11 cellular contexts compared by ENCODE assay signal in genomic region chr2:10188211-10188610, GRCh38.
DNase-seq lines count a peak whose midpoint lies in the region; ATAC-seq and TF ChIP-seq lines count a peak whose summit lies in the region.
"Had no signal": no experiment of that assay in that cellular context is flagged by ENCODE, and none has a peak within 500 bp of the region (broad histone marks: within the 10 kb centered on the region; RNA-seq: fewer than 3 reads in every experiment).

No MANE protein-coding gene starts in this region.

- H3K36me3 ChIP-seq in RWPE2 (ENCODE audit: low read depth) (no peaks in the 10 kb centered on the region), stomach (no peaks in the 10 kb centered on the region)

- H3K9me3 ChIP-seq in RWPE2 (ENCODE audit: severe bottlenecking) (no peaks in the 10 kb centered on the region), stomach (no peaks in the 10 kb centered on the region)

- H3K27ac ChIP-seq in RWPE2 (ENCODE audit: poor library complexity, severe bottlenecking) (no peak overlapping the region), stomach (no peak overlapping the region)

- DNase-seq in NCI-H526 (lab: John Stamatoyannopoulos, UW): peak; percentile 5 to 16
- no peak for DNase-seq in NCI-H526 treated with DMSO at 0.1 percent for 48 hours (lab: John Stamatoyannopoulos, UW)
- DNase-seq in RWPE2 (ENCODE audit: low spot score): no peak
- DNase-seq in fibroblast of the aortic adventitia (ENCODE audit: low read depth): no peak
- peak; percentile 51 for DNase-seq in stomach
- DNase-seq in stimulated activated CD8-positive, alpha-beta memory T cell treated with anti-CD3 and anti-CD28 coated beads, Interleukin-4, amount 100 ng/mL, for 48 hours: no peak
- DNase-seq in amygdala (lab: John Stamatoyannopoulos, UW): no peak
- DNase-seq in HEK293T (ENCODE audit: extremely low spot score): no peak
- DNase-seq: NCI-H446 treated with DMSO at 0.1 percent for 48 hours had no signal

- CTCF ChIA-PET in HEK293T (lab: Yijun Ruan, JAX): no interaction called here

- TF ChIP-seq CTCF in RWPE2 (IDR thresholded peaks at IDR 0.05; ENCODE audit: poor library complexity, severe bottlenecking): peak; percentile 25
- peak; percentile 17 for TF ChIP-seq CTCF in fibroblast of the aortic adventitia (IDR thresholded peaks at IDR 0.05; ENCODE audit: insufficient read depth, low read length)
- TF ChIP-seq CTCF in stomach (IDR thresholded peaks at IDR 0.05): peak in 4 of 7 experiments; percentile 28 to 56 (median 38)

- no peaks in the 10 kb centered on the region for H3K4me1 ChIP-seq in RWPE2 (ENCODE audit: insufficient read depth, poor library complexity, severe bottlenecking)
- peaks cover 0 to 8% (median 0%) of the 10 kb centered on the region in 4 donors for H3K4me1 ChIP-seq in stomach

- H3K4me3 ChIP-seq in RWPE2 (ENCODE audit: severe bottlenecking) (no peak overlapping the region), fibroblast of the aortic adventitia (ENCODE audit: low read depth, low read length) (no peak overlapping the region), stomach (no peak overlapping the region)

- H3K27me3 ChIP-seq in RWPE2 (ENCODE audit: insufficient read depth, poor library complexity, severe bottlenecking): no peaks in the 10 kb centered on the region
- no peaks in the 10 kb centered on the region for H3K27me3 ChIP-seq in stomach

- intact Hi-C loops in stomach (cut with DNase I; ENCODE audit: low total_unique reads): no loop called here

- TF ChIP-seq EP300 in stomach (IDR thresholded peaks at IDR 0.05): no peak

- POLR2A ChIA-PET in HEK293T (lab: Yijun Ruan, JAX): no interaction called here

- WGBS in stomach, 5 donors: 82 to 87% (median 84%) methylated on average over 6 to 7 of the region's 7 CpGs

- no peak for TF ChIP-seq POLR2A in stomach (IDR thresholded peaks at IDR 0.05)

- 0 out of 3 replicates have a peak, but pooled peaks have one; percentile 22 for ATAC-seq in RWPE2 (ENCODE audit: low read depth)
- ATAC-seq: activated CD4-positive, CD25-positive, alpha-beta regulatory T cell treated with anti-CD3 and anti-CD28 coated beads, Interleukin-2, amount 50 U/mL, for 24 hours; activated naive CD4-positive, alpha-beta T cell treated with anti-CD3 and anti-CD28 coated beads, Interleukin-2, amount 50 U/mL, for 72 hours had no signal

TF ChIP-seq in HEK293T, 16 proteins besides CTCF, POLR2A, EP300 and RAD21:
- TF ChIP-seq BHLHE40 (IDR thresholded peaks at IDR 0.05; ENCODE audit: borderline replicate concordance) (no peak), FOXM1 (IDR thresholded peaks at IDR 0.05; ENCODE audit: borderline replicate concordance) (no peak), ARNT (IDR thresholded peaks at IDR 0.05) (no peak), L3MBTL2 (conservative IDR thresholded peaks at IDR 0.05) (no peak), SP1 (IDR thresholded peaks at IDR 0.05) (no peak), HDGF (IDR thresholded peaks at IDR 0.05; ENCODE audit: borderline replicate concordance) (no peak), FOXK2 (IDR thresholded peaks at IDR 0.05) (no peak), TARDBP (IDR thresholded peaks at IDR 0.05) (no peak), LEF1 (IDR thresholded peaks at IDR 0.05; ENCODE audit: borderline replicate concordance) (no peak), NFRKB (IDR thresholded peaks at IDR 0.05) (no peak), ELF4 (IDR thresholded peaks at IDR 0.05) (no peak), ZNF384 (IDR thresholded peaks at IDR 0.05) (no peak), SUZ12 (IDR thresholded peaks at IDR 0.05) (no peak), PKNOX1 (IDR thresholded peaks at IDR 0.05) (no peak), CTBP1 (IDR thresholded peaks at IDR 0.05; ENCODE audit: borderline replicate concordance) (no peak), FOXA1 (IDR thresholded peaks at IDR 0.05) (no peak)

Comparison
In these comparisons a context has a peak if more than half of its experiments do, and no peak if none do; other contexts are left out.
1. DNase-seq: peak in NCI-H526 (2 of 2) and stomach (single experiment); none in NCI-H526 treated with DMSO at 0.1 percent for 48 hours (single experiment), RWPE2 (single experiment), fibroblast of the aortic adventitia (single experiment), stimulated activated CD8-positive, alpha-beta memory T cell treated with anti-CD3 and anti-CD28 coated beads, Interleukin-4, amount 100 ng/mL, for 48 hours (single experiment), amygdala (0 of 56) and HEK293T (single experiment).
2. Peak in every context shown above with its lines, with median percentiles within 50 percentile points of each other: CTCF ChIP-seq.